Comparison of ENCODE assay signal across 20 cellular contexts in genomic region chr3:8286749-8287148, GRCh38.
"Had no signal": no experiment of that assay in that cellular context is flagged by ENCODE, and none has a peak within 500 bp of the region (broad histone marks: within the 10 kb centered on the region; RNA-seq: fewer than 3 reads in every experiment).

No MANE protein-coding gene starts in this region.

- H3K4me3 Mint-ChIP-seq: IgD-negative memory B cell had no signal

- H3K9me3 ChIP-seq: SK-N-SH had no signal

- DNase-seq: Kasumi-1, MM.1S, NCI-H1092 treated with DMSO at 0.1 percent for 48 hours, NCI-H1436, NCI-H187, NCI-H2029, NCI-H2081 treated with DMSO at 0.1 percent for 48 hours, NCI-H2227 treated with DMSO at 0.1 percent for 48 hours, NCI-H524, NCI-H526 treated with DMSO at 0.1 percent for 48 hours, NCI-H748 treated with DMSO at 0.1 percent for 48 hours, PC-3, SHP77, SK-N-SH had no signal

- H3K27ac ChIP-seq: HL-60, KMS-11, RWPE1 had no signal

- H3K4me3 ChIP-seq: K562 had no signal

- ATAC-seq: K562, Panc1, PC-3 had no signal

- H3K9me3 Mint-ChIP-seq: IgD-negative memory B cell had no signal

- H3K27ac Mint-ChIP-seq: IgD-negative memory B cell had no signal

- H3K4me1 Mint-ChIP-seq: IgD-negative memory B cell had no signal
